ENCODE assay signal across 31 cellular contexts in genomic region chr11:43382614-43383013, GRCh38.
"Had no signal": no experiment of that assay in that cellular context is flagged by ENCODE, and none has a peak within 500 bp of the region (broad histone marks: within the 10 kb centered on the region; RNA-seq: fewer than 3 reads in every experiment).

No MANE protein-coding gene starts in this region.

- H3K27me3 ChIP-seq: brain microvascular endothelial cell, dorsolateral prefrontal cortex, esophagus muscularis mucosa, foreskin keratinocyte, gastrocnemius medialis, heart right ventricle had no signal

- H3K4me3 Mint-ChIP-seq: activated B cell treated with CpG ODN at 0.5 μM for 24 hours; activated CD8-positive, alpha-beta memory T cell treated with anti-CD3 and anti-CD28 coated beads, Interleukin-2, amount 10 ng/mL, durations not matched to agents 7 days and 5 days; activated CD8-positive, alpha-beta T cell treated with anti-CD3 and anti-CD28 coated beads, Interleukin-2, amount 10 ng/mL, durations not matched to agents 7 days and 5 days; activated naive CD8-positive, alpha-beta T cell; activated T-helper 1 cell treated with anti-CD3 and anti-CD28 coated beads, Interleukin-12 subunit alpha, Interleukin-12 subunit beta, Interleukin-2, Interleukin-4 antibody, amounts not matched to agents 30 ng/mL and 10 ng/mL and 1 ng/mL, durations not matched to agents 14 hours and 24 hours and 36 hours; central memory CD8-positive, alpha-beta T cell; dendritic cell treated with granulocyte-macrophage colony-stimulating factor and Interleukin-4, amounts not matched to agents 40 ng/mL and 50 ng/mL, for 4 days; effector memory CD8-positive, alpha-beta T cell had no signal

- H3K36me3 ChIP-seq: brain microvascular endothelial cell, gastrocnemius medialis had no signal

- H3K9me3 Mint-ChIP-seq: activated B cell treated with CpG ODN at 0.5 μM for 24 hours; activated T-helper 1 cell treated with anti-CD3 and anti-CD28 coated beads, Interleukin-12 subunit alpha, Interleukin-12 subunit beta, Interleukin-2, Interleukin-4 antibody, amounts not matched to agents 30 ng/mL and 10 ng/mL and 1 ng/mL, durations not matched to agents 14 hours and 24 hours and 36 hours; activated T-helper 2 cell treated with anti-CD3 and anti-CD28 coated beads, Interferon-gamma antibody, Interleukin-2, Interleukin-4, amounts not matched to agents 10 μg/mL and 5 μg/mL and 100 μg/mL, durations not matched to agents 14 hours and 24 hours and 36 hours; central memory CD8-positive, alpha-beta T cell; dendritic cell treated with granulocyte-macrophage colony-stimulating factor and Interleukin-4, amounts not matched to agents 40 ng/mL and 50 ng/mL, for 4 days; effector memory CD8-positive, alpha-beta T cell had no signal

- H3K4me1 ChIP-seq: esophagus muscularis mucosa had no signal

- ATAC-seq: activated CD4-positive, CD25-positive, alpha-beta regulatory T cell treated with anti-CD3 and anti-CD28 coated beads, Interleukin-2, amount 50 U/mL, for 24 hours; activated CD8-positive, alpha-beta memory T cell treated with anti-CD3 and anti-CD28 coated beads, Interleukin-2, amount 10 ng/mL, durations not matched to agents 7 days and 5 days; activated CD8-positive, alpha-beta T cell treated with anti-CD3 and anti-CD28 coated beads, Interleukin-2, amount 10 ng/mL, durations not matched to agents 7 days and 5 days; effector memory CD8-positive, alpha-beta T cell; foreskin keratinocyte; gastrocnemius medialis; heart right ventricle had no signal

- H3K27ac ChIP-seq: brain microvascular endothelial cell, coronary artery, dorsolateral prefrontal cortex, esophagus muscularis mucosa, foreskin keratinocyte, gastrocnemius medialis, heart right ventricle, WERI-Rb-1 had no signal

- H3K4me1 Mint-ChIP-seq: activated CD8-positive, alpha-beta memory T cell treated with anti-CD3 and anti-CD28 coated beads, Interleukin-2, amount 10 ng/mL, durations not matched to agents 7 days and 5 days had no signal

- DNase-seq: activated B cell treated with CpG ODN at 0.5 μM for 24 hours; activated CD4-positive, alpha-beta T cell treated with anti-CD3 and anti-CD28 coated beads for 48 hours; activated CD4-positive, alpha-beta T cell treated with anti-CD3 and anti-CD28 coated beads, Interleukin-2, amount 50 U/mL, for 1 hour; activated CD4-positive, alpha-beta T cell treated with anti-CD3 and anti-CD28 coated beads, Interleukin-2, amount 50 U/mL, for 48 hours; activated CD8-positive, alpha-beta memory T cell treated with anti-CD3 and anti-CD28 coated beads, Interleukin-2, amount 10 ng/mL, durations not matched to agents 7 days and 5 days; activated CD8-positive, alpha-beta memory T cell treated with anti-CD3 and anti-CD28 coated beads, Interleukin-2, amount 50 U/mL, for 4 hours; activated CD8-positive, alpha-beta T cell treated with anti-CD3 and anti-CD28 coated beads, Interleukin-2, amount 10 ng/mL, durations not matched to agents 7 days and 5 days; activated effector memory CD4-positive, alpha-beta T cell treated with anti-CD3 and anti-CD28 coated beads, Interleukin-2, amount 50 U/mL, for 16 hours; activated naive CD4-positive, alpha-beta T cell treated with anti-CD3 and anti-CD28 coated beads, Interleukin-2, amount 50 U/mL, for 16 hours; activated T-cell treated with anti-CD3 and anti-CD28 coated beads, Interleukin-2, amount 50 U/mL, for 1 hour; activated T-cell treated with anti-CD3 and anti-CD28 coated beads, Interleukin-2, amount 50 U/mL, for 48 hours; amniotic stem cell; anterior cingulate cortex; brain microvascular endothelial cell; dorsolateral prefrontal cortex; effector CD4-positive, alpha-beta T cell; effector memory CD8-positive, alpha-beta T cell; erythroblast; foreskin keratinocyte; gastrocnemius medialis; heart right ventricle; T-helper 2 cell; WERI-Rb-1 had no signal

- H3K27me3 Mint-ChIP-seq: activated B cell treated with CpG ODN at 0.5 μM for 24 hours; activated CD8-positive, alpha-beta memory T cell treated with anti-CD3 and anti-CD28 coated beads, Interleukin-2, amount 10 ng/mL, durations not matched to agents 7 days and 5 days; activated naive CD8-positive, alpha-beta T cell; central memory CD8-positive, alpha-beta T cell; dendritic cell treated with granulocyte-macrophage colony-stimulating factor and Interleukin-4, amounts not matched to agents 40 ng/mL and 50 ng/mL, for 4 days; effector memory CD8-positive, alpha-beta T cell had no signal

- H3K27ac Mint-ChIP-seq: activated B cell treated with CpG ODN at 0.5 μM for 24 hours; activated CD8-positive, alpha-beta memory T cell treated with anti-CD3 and anti-CD28 coated beads, Interleukin-2, amount 10 ng/mL, durations not matched to agents 7 days and 5 days; activated CD8-positive, alpha-beta T cell treated with anti-CD3 and anti-CD28 coated beads, Interleukin-2, amount 10 ng/mL, durations not matched to agents 7 days and 5 days; activated naive CD8-positive, alpha-beta T cell; activated T-helper 1 cell treated with anti-CD3 and anti-CD28 coated beads, Interleukin-12 subunit alpha, Interleukin-12 subunit beta, Interleukin-2, Interleukin-4 antibody, amounts not matched to agents 30 ng/mL and 10 ng/mL and 1 ng/mL, durations not matched to agents 14 hours and 24 hours and 36 hours; activated T-helper 2 cell treated with anti-CD3 and anti-CD28 coated beads, Interferon-gamma antibody, Interleukin-2, Interleukin-4, amounts not matched to agents 10 μg/mL and 5 μg/mL and 100 μg/mL, durations not matched to agents 14 hours and 24 hours and 36 hours had no signal

- H3K4me3 ChIP-seq: coronary artery, dorsolateral prefrontal cortex, esophagus muscularis mucosa, gastrocnemius medialis, heart right ventricle had no signal
